31 cellular contexts compared by ENCODE assay signal in genomic region chr1:196142111-196142510, GRCh38.
"Had no signal": no experiment of that assay in that cellular context is flagged by ENCODE, and none has a peak within 500 bp of the region (broad histone marks: within the 10 kb centered on the region; RNA-seq: fewer than 3 reads in every experiment).

No MANE protein-coding gene starts in this region.

- H3K27ac ChIP-seq: adrenal gland, body of pancreas, colonic mucosa, gastrocnemius medialis, parathyroid adenoma, right atrium auricular region, tibial nerve had no signal

- H3K27ac Mint-ChIP-seq: activated B cell treated with CpG ODN at 0.5 μM for 24 hours; activated naive CD4-positive, alpha-beta T cell treated with anti-CD3 and anti-CD28 coated beads for 36 hours; activated naive CD8-positive, alpha-beta T cell treated with anti-CD3 and anti-CD28 coated beads for 36 hours; activated T-cell treated with anti-CD3 and anti-CD28 coated beads, Interleukin-2, amount 50 U/mL, for 72 hours; naive B cell; nephron progenitor cell; T-helper 2 cell treated with Interferon-gamma antibody and Interleukin-4, amounts not matched to agents 5 μg/mL and 100 μg/mL, for 36 hours had no signal

- H3K27me3 ChIP-seq: adrenal gland, body of pancreas, colonic mucosa, gastrocnemius medialis, right atrium auricular region, tibial nerve had no signal

- H3K4me1 ChIP-seq: adrenal gland, body of pancreas, colonic mucosa, gastrocnemius medialis, parathyroid adenoma, right atrium auricular region, tibial nerve had no signal

- H3K4me1 Mint-ChIP-seq: activated B cell treated with CpG ODN at 0.5 μM for 24 hours; activated naive CD8-positive, alpha-beta T cell treated with anti-CD3 and anti-CD28 coated beads for 36 hours; naive B cell had no signal

- H3K4me3 ChIP-seq: adrenal gland, body of pancreas, colonic mucosa, gastrocnemius medialis, right atrium auricular region, smooth muscle cell, tibial nerve had no signal

- H3K36me3 ChIP-seq: adrenal gland, colonic mucosa, gastrocnemius medialis, right atrium auricular region, tibial nerve had no signal

- H3K27me3 Mint-ChIP-seq: activated B cell treated with CpG ODN at 0.5 μM for 24 hours; activated naive CD8-positive, alpha-beta T cell treated with anti-CD3 and anti-CD28 coated beads for 36 hours; naive B cell had no signal

- H3K9me3 Mint-ChIP-seq: activated B cell treated with CpG ODN at 0.5 μM for 24 hours; activated naive CD4-positive, alpha-beta T cell treated with anti-CD3 and anti-CD28 coated beads for 36 hours; activated naive CD8-positive, alpha-beta T cell treated with anti-CD3 and anti-CD28 coated beads for 36 hours; activated T-cell treated with anti-CD3 and anti-CD28 coated beads, Interleukin-2, amount 50 U/mL, for 72 hours; T-helper 2 cell treated with Interferon-gamma antibody and Interleukin-4, amounts not matched to agents 5 μg/mL and 100 μg/mL, for 36 hours had no signal

- H3K4me3 Mint-ChIP-seq: activated B cell treated with CpG ODN at 0.5 μM for 24 hours; activated naive CD4-positive, alpha-beta T cell treated with anti-CD3 and anti-CD28 coated beads for 36 hours; activated naive CD8-positive, alpha-beta T cell treated with anti-CD3 and anti-CD28 coated beads for 36 hours; activated T-cell treated with anti-CD3 and anti-CD28 coated beads, Interleukin-2, amount 50 U/mL, for 72 hours; naive B cell; nephron progenitor cell; T-helper 2 cell treated with Interferon-gamma antibody and Interleukin-4, amounts not matched to agents 5 μg/mL and 100 μg/mL, for 36 hours had no signal

- H3K4me2 ChIP-seq: smooth muscle cell had no signal

- H3K36me3 Mint-ChIP-seq: activated naive CD8-positive, alpha-beta T cell treated with anti-CD3 and anti-CD28 coated beads for 36 hours; naive B cell had no signal

- H3K9ac ChIP-seq: parathyroid adenoma had no signal

- ATAC-seq: activated T-cell treated with anti-CD3 and anti-CD28 coated beads, Interleukin-2, amount 50 U/mL, for 72 hours; body of pancreas; gastrocnemius medialis; left cardiac atrium; left ventricle myocardium superior had no signal

- H3K79me2 ChIP-seq: parathyroid adenoma had no signal

- DNase-seq: activated B cell treated with CpG ODN at 0.5 μM for 24 hours; activated CD4-positive, alpha-beta T cell treated with anti-CD3 and anti-CD28 coated beads, Interleukin-2, amount 50 U/mL, for 4 hours; activated effector memory CD4-positive, alpha-beta T cell treated with anti-CD3 and anti-CD28 coated beads, Interleukin-2, amount 50 U/mL, for 16 hours; activated naive CD4-positive, alpha-beta T cell treated with anti-CD3 and anti-CD28 coated beads for 36 hours; activated naive CD8-positive, alpha-beta T cell treated with anti-CD3 and anti-CD28 coated beads for 36 hours; activated T-cell treated with anti-CD3 and anti-CD28 coated beads for 4 hours; activated T-cell treated with anti-CD3 and anti-CD28 coated beads, Interleukin-2, amount 50 U/mL, for 72 hours; adrenal gland; aorta; body of pancreas; cerebellar nuclear complex; colonic mucosa; effector memory CD4-positive, alpha-beta T cell; erythroblast; gastrocnemius medialis; glutamatergic neuron; islet precursor cell; left cardiac atrium; left ventricle myocardium superior; naive B cell; nephron progenitor cell; occipital lobe; stimulated activated CD4-positive, alpha-beta T cell treated with anti-CD3 and anti-CD28 coated beads, Interleukin-1b, Interleukin-23, amount 100 ng/mL, for 48 hours; stimulated activated CD4-positive, alpha-beta T cell treated with anti-CD3 and anti-CD28 coated beads, Interleukin-4, amount 100 ng/mL, for 4 hours; stimulated activated CD8-positive, alpha-beta memory T cell treated with anti-CD3 and anti-CD28 coated beads, Interleukin-4, amount 100 ng/mL, for 48 hours; stimulated activated naive CD4-positive, alpha-beta T cell had no signal
